In genomic region chr6:112054001-112054400, GRCh38 we compare ENCODE assay signal across 18 cellular contexts. TPM values are rescaled to one million over a fixed set of nuclear protein-coding genes. Genes with fewer than 3 reads are reported as not detected.
"Had no signal": no experiment of that assay in that cellular context is flagged by ENCODE, and none has a peak within 500 bp of the region (broad histone marks: within the 10 kb centered on the region; RNA-seq: fewer than 3 reads in every experiment).

TSS of gene CCN6 (plus strand) at chr6:112054104. CDS start at chr6:112054358, 254 bp downstream.

- H3K4me1 ChIP-seq: esophagus squamous epithelium, pancreas, thyroid gland had no signal

- H3K36me3 ChIP-seq: cardiac muscle cell, esophagus squamous epithelium, pancreas, thyroid gland had no signal

- H3K36me3 Mint-ChIP-seq: activated naive CD4-positive, alpha-beta T cell treated with anti-CD3 and anti-CD28 coated beads, Interleukin-2, amount 10 ng/mL, durations not matched to agents 7 days and 5 days; mesothelial cell of epicardium; stimulated activated memory B cell treated with anti-CD40 and anti-IgM and Interleukin-4, amounts not matched to agents 10 μg/mL and 1 μg/mL and 100 μg/mL, for 72 hours had no signal

- H3K27ac ChIP-seq: cardiac muscle cell, dorsolateral prefrontal cortex, esophagus squamous epithelium, pancreas, thyroid gland had no signal

- H3K27ac Mint-ChIP-seq: activated naive CD4-positive, alpha-beta T cell treated with anti-CD3 and anti-CD28 coated beads, Interleukin-2, amount 10 ng/mL, durations not matched to agents 7 days and 5 days; endodermal cell; mesothelial cell of epicardium; stimulated activated memory B cell treated with anti-CD40 and anti-IgM and Interleukin-4, amounts not matched to agents 10 μg/mL and 1 μg/mL and 100 μg/mL, for 72 hours had no signal

- H3K27me3 ChIP-seq: cardiac muscle cell, dorsolateral prefrontal cortex, esophagus squamous epithelium, pancreas, thyroid gland had no signal

- H3K27me3 Mint-ChIP-seq: stimulated activated memory B cell treated with anti-CD40 and anti-IgM and Interleukin-4, amounts not matched to agents 10 μg/mL and 1 μg/mL and 100 μg/mL, for 72 hours had no signal

- H3K9me3 Mint-ChIP-seq: activated naive CD4-positive, alpha-beta T cell treated with anti-CD3 and anti-CD28 coated beads, Interleukin-2, amount 10 ng/mL, durations not matched to agents 7 days and 5 days; endodermal cell; mesothelial cell of epicardium; neural crest cell; stimulated activated memory B cell treated with anti-CD40 and anti-IgM and Interleukin-4, amounts not matched to agents 10 μg/mL and 1 μg/mL and 100 μg/mL, for 72 hours had no signal

- ATAC-seq: pancreas; stimulated activated memory B cell treated with anti-CD40 and anti-IgM and Interleukin-4, amounts not matched to agents 10 μg/mL and 1 μg/mL and 100 μg/mL, for 72 hours had no signal

- H3K9me3 ChIP-seq: esophagus squamous epithelium, pancreas, thyroid gland had no signal

- H3K4me3 Mint-ChIP-seq: activated naive CD4-positive, alpha-beta T cell treated with anti-CD3 and anti-CD28 coated beads, Interleukin-2, amount 10 ng/mL, durations not matched to agents 7 days and 5 days; endodermal cell; mesothelial cell of epicardium; neural crest cell; stimulated activated memory B cell treated with anti-CD40 and anti-IgM and Interleukin-4, amounts not matched to agents 10 μg/mL and 1 μg/mL and 100 μg/mL, for 72 hours had no signal

- H3K4me3 ChIP-seq: cardiac muscle cell, dorsolateral prefrontal cortex, esophagus squamous epithelium, pancreas, thyroid gland had no signal

- DNase-seq: activated CD4-positive, alpha-beta T cell treated with anti-CD3 and anti-CD28 coated beads for 1 hour; activated CD4-positive, alpha-beta T cell treated with anti-CD3 and anti-CD28 coated beads, Interleukin-2, amount 50 U/mL, for 4 hours; activated naive CD4-positive, alpha-beta T cell treated with anti-CD3 and anti-CD28 coated beads, Interleukin-2, amount 10 ng/mL, durations not matched to agents 7 days and 5 days; dorsolateral prefrontal cortex; endodermal cell; esophagus squamous epithelium; pancreas; stimulated activated CD4-positive, alpha-beta T cell treated with anti-CD3 and anti-CD28 coated beads, Interleukin-2, amount 100 ng/mL, for 48 hours; thyroid gland had no signal

- H3K4me1 Mint-ChIP-seq: activated naive CD4-positive, alpha-beta T cell treated with anti-CD3 and anti-CD28 coated beads, Interleukin-2, amount 10 ng/mL, durations not matched to agents 7 days and 5 days; endodermal cell; stimulated activated memory B cell treated with anti-CD40 and anti-IgM and Interleukin-4, amounts not matched to agents 10 μg/mL and 1 μg/mL and 100 μg/mL, for 72 hours had no signal

RNA-seq across cellular contexts. Expression of gene CCN6, which starts in this region (rescaled TPM):
- total RNA-seq: astrocyte; cardiac muscle cell; dorsolateral prefrontal cortex; endodermal cell; fibroblast of villous mesenchyme; mesothelial cell of epicardium; myocyte; neural crest cell; pancreas; T-helper 1 cell treated with Interleukin-12 subunit alpha and Interleukin-12 subunit beta and Interleukin-4 antibody, amounts not matched to agents 30 ng/mL and 1 ng/mL, for 36 hours had no signal
- polyA plus RNA-seq: adipose tissue, pancreas had no signal
